In genomic region chr14:94179244-94179643, GRCh38 we compare ENCODE assay signal across 1 cellular context.
TF ChIP-seq lines count a peak whose summit lies in the region.

No MANE protein-coding gene starts in this region.

TF ChIP-seq in A549, 52 proteins besides CTCF, POLR2A, EP300 and RAD21:
- TF ChIP-seq RFX5 (IDR thresholded peaks at IDR 0.05) (no peak), ATOH8 (CRISPR knock-in tag; IDR thresholded peaks at IDR 0.05; ENCODE audit: low read depth) (no peak), RARB (CRISPR knock-in tag; IDR thresholded peaks at IDR 0.05) (no peak), ZC3H11A (IDR thresholded peaks at IDR 0.05) (no peak), CHD2 (IDR thresholded peaks at IDR 0.05; ENCODE audit: low read length, partially characterized antibody) (no peak), ZNF302 (CRISPR knock-in tag; IDR thresholded peaks at IDR 0.05) (no peak), USF2 (IDR thresholded peaks at IDR 0.05) (no peak), REST (IDR thresholded peaks at IDR 0.05) (no peak), KDM5A (IDR thresholded peaks at IDR 0.05) (no peak), JUNB (IDR thresholded peaks at IDR 0.05) (no peak), NR3C1 (IDR thresholded peaks at IDR 0.05) (no peak), CBX2 (IDR thresholded peaks at IDR 0.05; ENCODE audit: borderline replicate concordance, low read depth) (no peak), JUN (IDR thresholded peaks at IDR 0.05) (no peak), PHF8 (IDR thresholded peaks at IDR 0.05; ENCODE audit: borderline replicate concordance, low read depth) (no peak)
